ENCODE assay signal across 8 cellular contexts in the genomic region with DNA sequence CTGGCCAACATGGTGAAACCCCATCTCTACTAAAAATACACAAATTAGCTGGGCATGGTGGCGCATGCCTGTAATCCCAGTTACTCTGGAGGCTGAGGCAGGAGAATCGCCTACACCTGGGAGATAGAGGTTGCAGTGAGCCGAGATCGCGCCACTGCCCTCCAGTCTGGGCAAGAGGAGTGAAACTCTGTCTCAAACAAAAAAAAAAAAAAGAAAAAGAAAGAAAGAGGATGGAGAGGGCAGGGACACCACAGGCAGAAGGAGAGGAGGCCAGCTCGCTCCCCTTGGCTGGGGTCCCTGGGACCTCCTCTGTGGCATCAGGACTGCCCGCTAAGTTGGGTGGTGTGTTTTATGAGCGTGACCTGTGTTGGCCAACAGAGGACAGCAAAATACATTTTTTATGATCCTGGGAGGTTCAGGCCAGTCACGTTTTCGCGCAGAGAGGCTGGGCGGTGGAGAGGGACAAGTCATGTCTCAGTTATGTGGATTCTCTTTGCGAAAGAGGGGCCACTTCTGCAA.
DNase-seq lines count a peak whose midpoint lies in the region; ATAC-seq and TF ChIP-seq lines count a peak whose summit lies in the region.

No MANE protein-coding gene starts in this region.

- peak; percentile 51 for ATAC-seq in GM19438 (IDR thresholded peaks at IDR 0.05; ENCODE audit: low read depth, unreplicated experiment)
- ATAC-seq in SK-N-SH treated with all-trans-retinoic acid at 6 μM for 48 hours = peak; percentile 94
- peak; percentile 69 for ATAC-seq in left lobe of liver
- ATAC-seq in stimulated activated naive B cell treated with anti-CD40 and anti-IgM and Interleukin-4, amounts not matched to agents 10 μg/mL and 1 μg/mL and 100 μg/mL, for 72 hours (replicated peaks) = peak; percentile 73 to 81

- peak; percentile 59 for DNase-seq in COLO668 (lab: John Stamatoyannopoulos, UW; ENCODE audit: unreplicated experiment)
- DNase-seq in M059J (ENCODE audit: low read depth) = peak; percentile 85
- DNase-seq in chondrocyte (ENCODE audit: low spot score) = no peak
- peak; percentile 79 for DNase-seq in left lobe of liver (ENCODE audit: low spot score)
- DNase-seq in stimulated activated naive B cell treated with anti-CD40 and anti-IgM and Interleukin-4, amounts not matched to agents 10 μg/mL and 1 μg/mL and 100 μg/mL, for 72 hours = no peak
- no peak for DNase-seq in HPDE6-E6E7 (ENCODE audit: extremely low spot score)

- TF ChIP-seq CTCF in chondrocyte (IDR thresholded peaks at IDR 0.05) = peak; percentile 81

- H3K27ac Mint-ChIP-seq in chondrocyte (ENCODE audit: unreplicated experiment) = peak overlapping the region; percentile 88
- no peak overlapping the region for H3K27ac Mint-ChIP-seq in stimulated activated naive B cell treated with anti-CD40 and anti-IgM and Interleukin-4, amounts not matched to agents 10 μg/mL and 1 μg/mL and 100 μg/mL, for 72 hours

- peak overlapping the region; percentile 72 for H3K4me3 Mint-ChIP-seq in chondrocyte (ENCODE audit: unreplicated experiment)
- peak overlapping the region; percentile 83 to 85 for H3K4me3 Mint-ChIP-seq in stimulated activated naive B cell treated with anti-CD40 and anti-IgM and Interleukin-4, amounts not matched to agents 10 μg/mL and 1 μg/mL and 100 μg/mL, for 72 hours

- no peaks in the 10 kb centered on the region for H3K36me3 Mint-ChIP-seq in chondrocyte (ENCODE audit: low read depth)
- peaks cover 0 to 1% of the 10 kb centered on the region in 2 donors for H3K36me3 Mint-ChIP-seq in stimulated activated naive B cell treated with anti-CD40 and anti-IgM and Interleukin-4, amounts not matched to agents 10 μg/mL and 1 μg/mL and 100 μg/mL, for 72 hours

- H3K4me1 Mint-ChIP-seq in chondrocyte (ENCODE audit: low read depth) = peaks cover 32% of the 10 kb centered on the region
- H3K4me1 Mint-ChIP-seq in stimulated activated naive B cell treated with anti-CD40 and anti-IgM and Interleukin-4, amounts not matched to agents 10 μg/mL and 1 μg/mL and 100 μg/mL, for 72 hours = peaks cover 9 to 23% of the 10 kb centered on the region in 2 donors

- H3K27me3 Mint-ChIP-seq in chondrocyte (ENCODE audit: low read depth) = no peaks in the 10 kb centered on the region
- H3K27me3 Mint-ChIP-seq in stimulated activated naive B cell treated with anti-CD40 and anti-IgM and Interleukin-4, amounts not matched to agents 10 μg/mL and 1 μg/mL and 100 μg/mL, for 72 hours = peaks cover 14 to 51% of the 10 kb centered on the region in 2 donors

- no peaks in the 10 kb centered on the region for H3K9me3 Mint-ChIP-seq in chondrocyte (ENCODE audit: low read depth)
- no peaks in the 10 kb centered on the region for H3K9me3 Mint-ChIP-seq in stimulated activated naive B cell treated with anti-CD40 and anti-IgM and Interleukin-4, amounts not matched to agents 10 μg/mL and 1 μg/mL and 100 μg/mL, for 72 hours

TF ChIP-seq in SK-N-SH treated with all-trans-retinoic acid at 6 μM for 48 hours, 23 proteins besides CTCF, POLR2A, EP300 and RAD21:
- TF ChIP-seq, protein P1, sequence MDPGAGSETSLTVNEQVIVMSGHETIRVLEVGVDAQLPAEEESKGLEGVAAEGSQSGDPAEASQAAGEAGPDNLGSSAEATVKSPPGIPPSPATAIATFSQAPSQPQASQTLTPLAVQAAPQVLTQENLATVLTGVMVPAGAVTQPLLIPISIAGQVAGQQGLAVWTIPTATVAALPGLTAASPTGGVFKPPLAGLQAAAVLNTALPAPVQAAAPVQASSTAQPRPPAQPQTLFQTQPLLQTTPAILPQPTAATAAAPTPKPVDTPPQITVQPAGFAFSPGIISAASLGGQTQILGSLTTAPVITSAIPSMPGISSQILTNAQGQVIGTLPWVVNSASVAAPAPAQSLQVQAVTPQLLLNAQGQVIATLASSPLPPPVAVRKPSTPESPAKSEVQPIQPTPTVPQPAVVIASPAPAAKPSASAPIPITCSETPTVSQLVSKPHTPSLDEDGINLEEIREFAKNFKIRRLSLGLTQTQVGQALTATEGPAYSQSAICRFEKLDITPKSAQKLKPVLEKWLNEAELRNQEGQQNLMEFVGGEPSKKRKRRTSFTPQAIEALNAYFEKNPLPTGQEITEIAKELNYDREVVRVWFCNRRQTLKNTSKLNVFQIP (CRISPR knock-in tag; IDR thresholded peaks at IDR 0.05; ENCODE audit: borderline replicate concordance, low read depth) = no peak
- TF ChIP-seq CSDC2 (CRISPR knock-in tag; IDR thresholded peaks at IDR 0.05) (no peak), SNAI2 (CRISPR knock-in tag; IDR thresholded peaks at IDR 0.05) (no peak), GLIS3 (CRISPR knock-in tag; IDR thresholded peaks at IDR 0.05) (no peak), RARB (CRISPR knock-in tag; IDR thresholded peaks at IDR 0.05) (no peak), OSR1 (CRISPR knock-in tag; IDR thresholded peaks at IDR 0.05) (no peak), ARNTL (CRISPR knock-in tag; IDR thresholded peaks at IDR 0.05; ENCODE audit: borderline replicate concordance, low read depth) (no peak), PPARA (CRISPR knock-in tag; IDR thresholded peaks at IDR 0.05; ENCODE audit: borderline replicate concordance) (no peak)

Comparison
In these comparisons a context has a peak if more than half of its experiments do, and no peak if none do; other contexts are left out.
1. DNase-seq: peak in COLO668 (single experiment), M059J (single experiment) and left lobe of liver (single experiment); none in chondrocyte (single experiment), stimulated activated naive B cell treated with anti-CD40 and anti-IgM and Interleukin-4, amounts not matched to agents 10 μg/mL and 1 μg/mL and 100 μg/mL, for 72 hours (single experiment) and HPDE6-E6E7 (single experiment).
2. Peak in every context shown above with its lines, with median percentiles within 50 percentile points of each other: ATAC-seq.